9 cellular contexts compared by ENCODE assay signal in genomic region chr2:118854507-118855300, GRCh38.
DNase-seq lines count a peak whose midpoint lies in the region; ATAC-seq and TF ChIP-seq lines count a peak whose summit lies in the region.
"Had no signal": no experiment of that assay in that cellular context is flagged by ENCODE, and none has a peak within 500 bp of the region (broad histone marks: within the 10 kb centered on the region; RNA-seq: fewer than 3 reads in every experiment).

No MANE protein-coding gene starts in this region.

- CTCF ChIA-PET in AG04449 (lab: Yijun Ruan, JAX) = interaction anchor here (0.6 to 7.5 kb wide), 95 partner anchors 7 to 833 kb away, joined by 3 to 83 read pairs (median 4); partner anchors contain the start of gene EN1

- H3K4me3 Mint-ChIP-seq in nephron = peak overlapping the region; percentile 22 to 79 (median 44)

- no peak for DNase-seq in AG04449 (ENCODE audit: low read depth, low spot score)
- DNase-seq in GM20000 (ENCODE audit: low spot score) = peak; percentile 36
- peak; percentile 65 for DNase-seq in ecto neural progenitor cell (ENCODE audit: low spot score)
- DNase-seq in cerebellar cortex (ENCODE audit: low spot score) = no peak
- DNase-seq in stimulated activated naive CD4-positive, alpha-beta T cell treated with Interleukin-2 at 50 U/mL for 16 hours (lab: John Stamatoyannopoulos, UW) = no peak
- no peak for DNase-seq in activated gamma-delta T cell treated with Interleukin-2 at 50 U/mL for 16 hours
- DNase-seq: NK-92 treated with Interleukin-12 subunit alpha and Interleukin-12 subunit beta, amount 100 ng/mL, for 24 hours had no signal

- peak overlapping the region; percentile 60 for H3K4me3 ChIP-seq in AG04449 (ENCODE audit: low read depth, low read length)

- peaks cover 18% of the 10 kb centered on the region for H3K4me1 Mint-ChIP-seq in nephron

- H3K27me3 Mint-ChIP-seq in nephron (ENCODE audit: low read depth) = peaks cover 100% of the 10 kb centered on the region

- H3K9me3 Mint-ChIP-seq in nephron = no peaks in the 10 kb centered on the region

- peak overlapping the region in 1 of 3 experiments; percentile 7 for H3K27ac Mint-ChIP-seq in nephron

- H3K36me3 Mint-ChIP-seq in nephron (ENCODE audit: low read depth) = no peaks in the 10 kb centered on the region

- TF ChIP-seq CTCF in AG04449 (IDR thresholded peaks at IDR 0.05; ENCODE audit: insufficient read depth, low read length, missing control alignments) (no peak), GM20000 (IDR thresholded peaks at IDR 0.05; ENCODE audit: extremely low read depth, missing control alignments) (no peak), nephron (IDR thresholded peaks at IDR 0.05; ENCODE audit: unreplicated experiment in 3 of 3) (no peak)

- POLR2A ChIA-PET in AG04449 (lab: Yijun Ruan, JAX) = interaction anchor here (0.8 to 1.1 kb wide), 2 partner anchors 9 to 10 kb away, joined by 3 to 5 read pairs; no protein-coding TSS in a partner anchor

- ATAC-seq in activated CD4-positive, CD25-positive, alpha-beta regulatory T cell treated with anti-CD3 and anti-CD28 coated beads, Interleukin-2, amount 50 U/mL, for 24 hours = no peak

Comparison
In these comparisons a context has a peak if more than half of its experiments do, and no peak if none do; other contexts are left out.
1. DNase-seq: peak in GM20000 (single experiment) and ecto neural progenitor cell (single experiment); none in AG04449 (single experiment), cerebellar cortex (single experiment), stimulated activated naive CD4-positive, alpha-beta T cell treated with Interleukin-2 at 50 U/mL for 16 hours (single experiment) and activated gamma-delta T cell treated with Interleukin-2 at 50 U/mL for 16 hours (single experiment).